ENCODE assay signal across 9 cellular contexts in genomic region chr3:15974647-15975046, GRCh38.
DNase-seq lines count a peak whose midpoint lies in the region; ATAC-seq, FAIRE-seq and TF ChIP-seq lines count a peak whose summit lies in the region.
"Had no signal": no experiment of that assay in that cellular context is flagged by ENCODE, and none has a peak within 500 bp of the region (broad histone marks: within the 10 kb centered on the region; RNA-seq: fewer than 3 reads in every experiment).

No MANE protein-coding gene starts in this region.

- no peaks in the 10 kb centered on the region for H3K9me3 ChIP-seq in SJCRH30 (replicated peaks)

- POLR2A ChIA-PET in RWPE1 (lab: Yijun Ruan, JAX; ENCODE audit: low non-redundant PET), result no interaction called here

- DNase-seq in D721Med (ENCODE audit: insufficient read length, low spot score), result no peak
- no peak for DNase-seq in HFF-Myc (ENCODE audit: extremely low read depth, low read depth)
- peak; percentile 14 to 26 for DNase-seq in SJCRH30
- DNase-seq in iPS DF 19.7 (ENCODE audit: low read depth, low spot score), result peak; percentile 47
- DNase-seq in RWPE1 (ENCODE audit: low spot score), result no peak
- no peak for DNase-seq in T1000 (lab: John Stamatoyannopoulos, UW)
- DNase-seq in NCI-H526 treated with DMSO at 0.1 percent for 48 hours (lab: John Stamatoyannopoulos, UW), result no peak
- DNase-seq: hypothalamus had no signal

- peak; percentile 1 for TF ChIP-seq CTCF in D721Med (IDR thresholded peaks at IDR 0.05; ENCODE audit: insufficient read depth, missing control alignments)
- peak; percentile 56 for TF ChIP-seq CTCF in HFF-Myc (IDR thresholded peaks at IDR 0.05; ENCODE audit: low read depth, low read length, missing control alignments)
- no peak for TF ChIP-seq CTCF in RWPE1 (conservative IDR thresholded peaks at IDR 0.05; ENCODE audit: low read depth)

- H3K27ac ChIP-seq in SJCRH30 (no peak overlapping the region), RWPE1 (no peak overlapping the region)

- no peaks in the 10 kb centered on the region for H3K36me3 ChIP-seq in SJCRH30

- no peak for ATAC-seq in GM19452 (IDR thresholded peaks at IDR 0.05; ENCODE audit: unreplicated experiment)

- no peaks in the 10 kb centered on the region for H3K27me3 ChIP-seq in SJCRH30

- H3K4me3 ChIP-seq in HFF-Myc (replicated peaks; ENCODE audit: low read depth, low read length) (no peak overlapping the region), SJCRH30 (no peak overlapping the region)

- FAIRE-seq in D721Med (lab: Jason Lieb, UNC), result no peak

- CTCF ChIA-PET in RWPE1 (lab: Yijun Ruan, JAX), result interaction anchor here (0.6 kb wide), 2 partner anchors 8 to 184 kb away, joined by 3 to 5 read pairs; no protein-coding TSS in a partner anchor

- H3K4me1 ChIP-seq in SJCRH30, result no peaks in the 10 kb centered on the region

Comparison
In these comparisons a context has a peak if more than half of its experiments do, and no peak if none do; other contexts are left out.
1. DNase-seq: peak in SJCRH30 (2 of 2) and iPS DF 19.7 (single experiment); none in D721Med (single experiment), HFF-Myc (single experiment), RWPE1 (single experiment), T1000 (single experiment) and NCI-H526 treated with DMSO at 0.1 percent for 48 hours (single experiment).